16 cellular contexts compared by ENCODE assay signal in the genomic region with DNA sequence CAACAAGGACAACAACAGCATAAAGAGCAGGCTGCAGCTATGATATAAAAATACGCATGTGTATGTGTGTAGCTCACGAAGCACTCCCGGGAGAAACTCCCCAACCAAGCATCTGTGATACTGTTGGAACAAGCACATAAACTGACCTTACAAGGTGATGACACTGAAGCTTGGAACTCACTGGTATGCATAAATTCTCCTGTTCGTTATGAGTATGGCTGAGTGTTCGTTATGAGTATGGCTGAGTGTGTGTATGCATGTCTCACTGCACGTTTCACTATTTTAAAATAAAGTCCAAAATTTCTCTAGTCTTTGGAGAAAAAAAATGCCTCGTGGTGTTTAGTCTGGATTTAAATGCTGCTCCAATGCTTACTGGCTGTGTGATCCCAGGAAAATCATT.
DNase-seq lines count a peak whose midpoint lies in the region; ATAC-seq and TF ChIP-seq lines count a peak whose summit lies in the region.
"Had no signal": no experiment of that assay in that cellular context is flagged by ENCODE, and none has a peak within 500 bp of the region (broad histone marks: within the 10 kb centered on the region; RNA-seq: fewer than 3 reads in every experiment).

No MANE protein-coding gene starts in this region.

- H3K9me3 Mint-ChIP-seq in CD8-positive, alpha-beta T cell: no peaks in the 10 kb centered on the region
- H3K9me3 Mint-ChIP-seq: IgD-negative memory B cell had no signal

- H3K36me3 Mint-ChIP-seq in CD8-positive, alpha-beta T cell: no peaks in the 10 kb centered on the region
- H3K36me3 Mint-ChIP-seq: IgD-negative memory B cell had no signal

- no peak overlapping the region for H3K4me3 Mint-ChIP-seq in CD8-positive, alpha-beta T cell
- H3K4me3 Mint-ChIP-seq: activated CD8-positive, alpha-beta T cell treated with anti-CD3 and anti-CD28 coated beads, Interleukin-2, amount 10 ng/mL, durations not matched to agents 7 days and 5 days; IgD-negative memory B cell had no signal

- POLR2A ChIA-PET in AG04449 (lab: Yijun Ruan, JAX): no interaction called here
- POLR2A ChIA-PET in CD8-positive, alpha-beta T cell (lab: Charles Lee): no interaction called here

- DNase-seq in AG04449 (ENCODE audit: low read depth, low spot score) (peak; percentile 99), HS-5 (ENCODE audit: low read depth) (peak; percentile 95), brain microvascular endothelial cell (peak; percentile 89), NCI-H1105 (lab: John Stamatoyannopoulos, UW) (no peak), RPMI8226 (no peak)
- no peak for DNase-seq in CD8-positive, alpha-beta T cell
- DNase-seq: activated CD8-positive, alpha-beta T cell treated with anti-CD3 and anti-CD28 coated beads, Interleukin-2, amount 10 ng/mL, durations not matched to agents 7 days and 5 days; activated effector memory CD4-positive, alpha-beta T cell treated with Interleukin-2 at 50 U/mL for 16 hours; AML-193; DMS79 treated with DMSO at 0.1 percent for 48 hours; NCI-H1436 treated with DMSO at 0.1 percent for 48 hours; NCI-H524 treated with DMSO at 0.1 percent for 48 hours; thyroid gland had no signal

- H3K4me1 ChIP-seq in gastroesophageal sphincter: peaks cover 15 to 54% (median 17%) of the 10 kb centered on the region in 3 donors
- no peaks in the 10 kb centered on the region for H3K4me1 ChIP-seq in CD8-positive, alpha-beta T cell (ENCODE audit: insufficient read depth, low read length)
- H3K4me1 ChIP-seq: thyroid gland had no signal

- H3K27ac ChIP-seq in brain microvascular endothelial cell (peak overlapping the region; percentile 98), gastroesophageal sphincter (peak overlapping the region; percentile 32 to 68 (median 65))
- no peak overlapping the region for H3K27ac ChIP-seq in CD8-positive, alpha-beta T cell (ENCODE audit: low read depth, low read length)
- H3K27ac ChIP-seq: thyroid gland had no signal

- no peaks in the 10 kb centered on the region for H3K4me1 Mint-ChIP-seq in CD8-positive, alpha-beta T cell (ENCODE audit: low read depth)
- H3K4me1 Mint-ChIP-seq: IgD-negative memory B cell had no signal

- H3K9me3 ChIP-seq in gastroesophageal sphincter: no peaks in the 10 kb centered on the region
- no peaks in the 10 kb centered on the region for H3K9me3 ChIP-seq in CD8-positive, alpha-beta T cell (ENCODE audit: low read length)
- H3K9me3 ChIP-seq: thyroid gland had no signal

- peaks cover 5% of the 10 kb centered on the region for H3K27me3 Mint-ChIP-seq in CD8-positive, alpha-beta T cell (ENCODE audit: low read depth)

- no peak for TF ChIP-seq POLR2A in gastroesophageal sphincter (IDR thresholded peaks at IDR 0.05)

- ATAC-seq in gastroesophageal sphincter: peak; percentile 42
- no peak for ATAC-seq in HG02763 (IDR thresholded peaks at IDR 0.05; ENCODE audit: unreplicated experiment)
- no peak for ATAC-seq in CD8-positive, alpha-beta T cell
- ATAC-seq: activated CD8-positive, alpha-beta T cell treated with anti-CD3 and anti-CD28 coated beads, Interleukin-2, amount 10 ng/mL, durations not matched to agents 7 days and 5 days had no signal

- TF ChIP-seq EP300 in gastroesophageal sphincter (IDR thresholded peaks at IDR 0.05): no peak

- intact Hi-C loops in CD8-positive, alpha-beta T cell (cut with DNase I, micrococcal nuclease): no loop called here

- H3K27ac Mint-ChIP-seq in CD8-positive, alpha-beta T cell: no peak overlapping the region
- H3K27ac Mint-ChIP-seq: activated CD8-positive, alpha-beta T cell treated with anti-CD3 and anti-CD28 coated beads, Interleukin-2, amount 10 ng/mL, durations not matched to agents 7 days and 5 days; IgD-negative memory B cell had no signal

- CTCF ChIA-PET in AG04449 (lab: Yijun Ruan, JAX): interaction anchor here (0.9 to 1.1 kb wide), 4 partner anchors 8 to 391 kb away, joined by 3 to 5 read pairs (median 3); no protein-coding TSS in a partner anchor
- CTCF ChIA-PET in CD8-positive, alpha-beta T cell (lab: Charles Lee): no interaction called here

- in situ Hi-C loops in brain microvascular endothelial cell (cut with HindIII; ENCODE audit: low pct_ligation_motif_present, low sequenced_read_pairs): no loop called here

- H3K36me3 ChIP-seq in brain microvascular endothelial cell (replicated peaks) (no peaks in the 10 kb centered on the region), gastroesophageal sphincter (no peaks in the 10 kb centered on the region)
- H3K36me3 ChIP-seq in CD8-positive, alpha-beta T cell (ENCODE audit: insufficient read depth, low read length): no peaks in the 10 kb centered on the region
- H3K36me3 ChIP-seq: thyroid gland had no signal

- TF ChIP-seq CTCF in AG04449 (IDR thresholded peaks at IDR 0.05; ENCODE audit: insufficient read depth, low read length, missing control alignments) (no peak), brain microvascular endothelial cell (IDR thresholded peaks at IDR 0.05; ENCODE audit: low read depth, low read length, missing control alignments) (no peak), gastroesophageal sphincter (IDR thresholded peaks at IDR 0.05) (no peak)
- TF ChIP-seq CTCF in CD8-positive, alpha-beta T cell (IDR thresholded peaks at IDR 0.05): no peak

- no peak overlapping the region for H3K4me3 ChIP-seq in AG04449 (ENCODE audit: low read depth, low read length)
- no peak overlapping the region for H3K4me3 ChIP-seq in brain microvascular endothelial cell (ENCODE audit: low read depth, low read length)
- H3K4me3 ChIP-seq in gastroesophageal sphincter: no peak overlapping the region
- no peak overlapping the region for H3K4me3 ChIP-seq in CD8-positive, alpha-beta T cell (ENCODE audit: low read depth, low read length)
- H3K4me3 ChIP-seq: thyroid gland had no signal

- 32 to 41% methylated on average over 7 of the region's 7 CpGs for WGBS in gastroesophageal sphincter (ENCODE audit: low coverage in 1 of 2), 2 donors

- H3K27me3 ChIP-seq in brain microvascular endothelial cell (replicated peaks): no peaks in the 10 kb centered on the region
- no peaks in the 10 kb centered on the region for H3K27me3 ChIP-seq in gastroesophageal sphincter
- no peaks in the 10 kb centered on the region for H3K27me3 ChIP-seq in CD8-positive, alpha-beta T cell (ENCODE audit: insufficient read depth, low read length)
- H3K27me3 ChIP-seq: thyroid gland had no signal

Comparison
In these comparisons a context has a peak if more than half of its experiments do, and no peak if none do; other contexts are left out.
1. DNase-seq: peak in AG04449 (single experiment), HS-5 (single experiment) and brain microvascular endothelial cell (single experiment); none in NCI-H1105 (single experiment), CD8-positive, alpha-beta T cell (0 of 7) and RPMI8226 (single experiment).